Comparison of ENCODE assay signal across 1 cellular context in the genomic region with DNA sequence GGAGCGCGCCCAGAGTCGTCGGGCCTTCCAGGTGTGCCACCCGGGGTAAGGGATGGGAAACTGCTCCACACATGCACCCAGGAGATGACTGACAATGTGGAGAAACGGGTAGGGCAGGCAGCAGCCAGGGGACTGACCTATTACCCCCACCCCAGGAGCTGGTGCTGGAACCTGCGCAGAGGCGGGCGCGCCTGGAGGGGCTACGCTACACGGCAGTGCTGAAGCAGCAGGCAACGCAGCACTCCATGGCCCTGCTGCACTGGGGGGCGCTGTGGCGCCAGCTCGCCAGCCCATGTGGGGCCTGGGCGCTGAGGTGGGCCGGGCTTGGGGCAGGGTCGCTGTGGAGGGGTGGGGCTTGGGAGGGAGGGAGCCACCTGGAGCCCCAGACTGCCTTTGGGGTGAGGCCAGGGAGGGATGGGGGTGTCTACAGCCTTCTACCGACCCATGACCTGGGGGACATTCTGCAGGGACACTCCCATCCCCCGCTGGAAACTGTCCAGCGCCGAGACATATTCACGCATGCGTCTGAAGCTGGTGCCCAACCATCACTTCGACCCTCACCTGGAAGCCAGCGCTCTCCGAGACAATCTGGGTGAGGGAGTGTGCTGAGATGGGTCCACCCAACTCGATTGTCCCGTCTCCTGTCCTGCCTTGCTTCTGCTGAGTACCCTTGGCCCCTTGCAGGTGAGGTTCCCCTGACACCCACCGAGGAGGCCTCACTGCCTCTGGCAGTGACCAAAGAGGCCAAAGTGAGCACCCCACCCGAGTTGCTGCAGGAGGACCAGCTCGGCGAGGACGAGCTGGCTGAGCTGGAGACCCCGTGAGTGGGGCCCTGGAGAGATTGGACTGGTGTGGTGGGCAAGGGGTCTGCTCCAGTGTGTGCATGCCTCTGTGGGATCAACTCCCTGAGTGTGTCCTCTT.
TF ChIP-seq lines count a peak whose summit lies in the region.

No MANE protein-coding gene starts in this region.

TF ChIP-seq in IMR-90, 13 proteins besides CTCF, POLR2A, EP300 and RAD21 (continued from another document):
- no peak for TF ChIP-seq MAZ (IDR thresholded peaks at IDR 0.05; ENCODE audit: borderline replicate concordance, low read depth, low read length)
- no peak for TF ChIP-seq NFE2L2 (IDR thresholded peaks at IDR 0.05; ENCODE audit: low read depth, low read length)
- no peak for TF ChIP-seq MAFK (IDR thresholded peaks at IDR 0.05; ENCODE audit: low read depth, low read length)
- no peak for TF ChIP-seq RFX5 (IDR thresholded peaks at IDR 0.05; ENCODE audit: low read depth, low read length)
- no peak for TF ChIP-seq MXI1 (IDR thresholded peaks at IDR 0.05; ENCODE audit: borderline replicate concordance, low read depth, low read length)
- TF ChIP-seq CEBPB (IDR thresholded peaks at IDR 0.05; ENCODE audit: low read depth, low read length) = no peak
- TF ChIP-seq, protein P1, sequence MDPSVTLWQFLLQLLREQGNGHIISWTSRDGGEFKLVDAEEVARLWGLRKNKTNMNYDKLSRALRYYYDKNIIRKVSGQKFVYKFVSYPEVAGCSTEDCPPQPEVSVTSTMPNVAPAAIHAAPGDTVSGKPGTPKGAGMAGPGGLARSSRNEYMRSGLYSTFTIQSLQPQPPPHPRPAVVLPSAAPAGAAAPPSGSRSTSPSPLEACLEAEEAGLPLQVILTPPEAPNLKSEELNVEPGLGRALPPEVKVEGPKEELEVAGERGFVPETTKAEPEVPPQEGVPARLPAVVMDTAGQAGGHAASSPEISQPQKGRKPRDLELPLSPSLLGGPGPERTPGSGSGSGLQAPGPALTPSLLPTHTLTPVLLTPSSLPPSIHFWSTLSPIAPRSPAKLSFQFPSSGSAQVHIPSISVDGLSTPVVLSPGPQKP (IDR thresholded peaks at IDR 0.05; ENCODE audit: borderline replicate concordance, low read depth, low read length) = no peak
- TF ChIP-seq BHLHE40 (IDR thresholded peaks at IDR 0.05; ENCODE audit: low read depth, low read length) = no peak
